ENCODE assay signal across 31 cellular contexts in the genomic region with DNA sequence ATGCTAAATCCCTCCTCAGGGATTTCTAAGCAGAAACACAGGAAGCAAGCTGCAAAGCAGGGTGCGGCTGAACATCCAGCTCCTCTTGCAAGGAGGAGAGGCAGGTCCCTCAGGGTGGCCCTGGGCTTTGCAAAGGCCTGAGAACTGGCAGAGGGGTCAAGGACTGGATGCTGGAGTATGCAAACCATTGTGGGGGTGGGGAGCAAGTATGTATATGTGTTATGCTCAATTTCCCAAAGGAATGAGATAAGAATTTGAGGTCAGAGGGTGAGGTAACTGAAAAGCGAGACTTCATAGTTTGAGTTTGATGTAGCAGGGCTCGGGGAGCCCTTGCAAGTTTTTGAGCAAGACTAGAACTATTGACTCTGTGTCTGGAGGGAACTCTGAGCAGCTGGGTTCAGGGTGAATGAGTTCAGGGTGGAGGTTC. TPM values are rescaled to one million over a fixed set of nuclear protein-coding genes. Genes with fewer than 3 reads are reported as not detected.
DNase-seq lines count a peak whose midpoint lies in the region; ATAC-seq and TF ChIP-seq lines count a peak whose summit lies in the region.
"Had no signal": no experiment of that assay in that cellular context is flagged by ENCODE, and none has a peak within 500 bp of the region (broad histone marks: within the 10 kb centered on the region; RNA-seq: fewer than 3 reads in every experiment).

No MANE protein-coding gene starts in this region.

- H3K9me3 Mint-ChIP-seq in endodermal cell (no peaks in the 10 kb centered on the region), nephron (no peaks in the 10 kb centered on the region)
- H3K9me3 Mint-ChIP-seq in activated CD8-positive, alpha-beta T cell treated with anti-CD3 and anti-CD28 coated beads, Interleukin-2, amount 10 ng/mL, durations not matched to agents 7 days and 5 days (ENCODE audit: insufficient read depth): no peaks in the 10 kb centered on the region
- H3K9me3 Mint-ChIP-seq: activated T-cell treated with anti-CD3 and anti-CD28 coated beads, Interleukin-2, amount 50 U/mL, for 4 hours; central memory CD8-positive, alpha-beta T cell had no signal

- H3K27ac ChIP-seq in heart right ventricle (no peak overlapping the region), right cardiac atrium (ENCODE audit: low read length) (no peak overlapping the region), endodermal cell (ENCODE audit: low read depth, low read length) (no peak overlapping the region), testis (no peak overlapping the region)
- H3K27ac ChIP-seq: BLaER1 treated with 17β-estradiol and CSF1 and Interleukin-3, amounts not matched to agents 10 nM and 100 nM had no signal

- 53 to 57% methylated on average over 3 of the region's 3 CpGs for WGBS in heart right ventricle, 2 donors
- 59% methylated on average over 3 of the region's 3 CpGs for WGBS in right cardiac atrium
- WGBS in endodermal cell (ENCODE audit: insufficient coverage in 1 of 2, insufficient read length in 1 of 2), 2 experiments: 81 to 92% methylated on average over 2 to 3 of the region's 3 CpGs
- 49 to 50% methylated on average over 3 of the region's 3 CpGs for WGBS in testis, 2 donors

- H3K36me3 ChIP-seq in heart right ventricle (no peaks in the 10 kb centered on the region), endodermal cell (ENCODE audit: control insufficient read depth, insufficient read depth, low read length) (no peaks in the 10 kb centered on the region), testis (ENCODE audit: low read depth, missing control alignments) (no peaks in the 10 kb centered on the region)
- H3K36me3 ChIP-seq: BLaER1 treated with 17β-estradiol and CSF1 and Interleukin-3, amounts not matched to agents 10 nM and 100 nM had no signal

- no peaks in the 10 kb centered on the region for H3K36me3 Mint-ChIP-seq in endodermal cell (ENCODE audit: low read depth)
- no peaks in the 10 kb centered on the region for H3K36me3 Mint-ChIP-seq in nephron (ENCODE audit: low read depth)
- no peaks in the 10 kb centered on the region for H3K36me3 Mint-ChIP-seq in activated CD8-positive, alpha-beta T cell treated with anti-CD3 and anti-CD28 coated beads, Interleukin-2, amount 10 ng/mL, durations not matched to agents 7 days and 5 days (ENCODE audit: low read depth)

- peaks cover 36% of the 10 kb centered on the region for H3K4me1 Mint-ChIP-seq in endodermal cell
- H3K4me1 Mint-ChIP-seq in nephron: peaks cover 21% of the 10 kb centered on the region
- H3K4me1 Mint-ChIP-seq in activated CD8-positive, alpha-beta T cell treated with anti-CD3 and anti-CD28 coated beads, Interleukin-2, amount 10 ng/mL, durations not matched to agents 7 days and 5 days (ENCODE audit: low read depth): no peaks in the 10 kb centered on the region
- H3K4me1 Mint-ChIP-seq: central memory CD8-positive, alpha-beta T cell had no signal

- POLR2A ChIA-PET in activated CD8-positive, alpha-beta T cell treated with anti-CD3 and anti-CD28 coated beads, Interleukin-2, amount 10 ng/mL, durations not matched to agents 7 days and 5 days (lab: Charles Lee): no interaction called here

- H3K4me3 Mint-ChIP-seq in endodermal cell (no peak overlapping the region), nephron (peak overlapping the region in 2 of 3 experiments; percentile 0 to 34)
- H3K4me3 Mint-ChIP-seq in activated CD8-positive, alpha-beta T cell treated with anti-CD3 and anti-CD28 coated beads, Interleukin-2, amount 10 ng/mL, durations not matched to agents 7 days and 5 days: no peak overlapping the region
- H3K4me3 Mint-ChIP-seq: activated T-cell treated with anti-CD3 and anti-CD28 coated beads, Interleukin-2, amount 50 U/mL, for 4 hours; central memory CD8-positive, alpha-beta T cell had no signal

- ATAC-seq in heart right ventricle (peak in 2 of 8 donors; percentile 50 to 65), right cardiac atrium (no peak), GM21447 (IDR thresholded peaks at IDR 0.05; ENCODE audit: unreplicated experiment) (no peak)
- no peak for ATAC-seq in activated CD8-positive, alpha-beta T cell treated with anti-CD3 and anti-CD28 coated beads, Interleukin-2, amount 10 ng/mL, durations not matched to agents 7 days and 5 days
- ATAC-seq: activated T-cell treated with anti-CD3 and anti-CD28 coated beads, Interleukin-2, amount 50 U/mL, for 4 hours; HCT116; mucosa of descending colon; SK-N-SH treated with all-trans-retinoic acid at 6 μM for 48 hours had no signal

- CTCF ChIA-PET in activated CD8-positive, alpha-beta T cell treated with anti-CD3 and anti-CD28 coated beads, Interleukin-2, amount 10 ng/mL, durations not matched to agents 7 days and 5 days (lab: Charles Lee): no interaction called here

- no peak for TF ChIP-seq CTCF in heart right ventricle (IDR thresholded peaks at IDR 0.05)
- TF ChIP-seq CTCF in endodermal cell (conservative IDR thresholded peaks at IDR 0.05): no peak
- TF ChIP-seq CTCF in nephron (IDR thresholded peaks at IDR 0.05; ENCODE audit: unreplicated experiment in 3 of 3): no peak
- no peak for TF ChIP-seq CTCF in testis (IDR thresholded peaks at IDR 0.05)

- H3K4me3 ChIP-seq in heart right ventricle (no peak overlapping the region), right cardiac atrium (ENCODE audit: low read length) (no peak overlapping the region), endodermal cell (ENCODE audit: low read length) (no peak overlapping the region), testis (no peak overlapping the region)
- H3K4me3 ChIP-seq: BLaER1 treated with 17β-estradiol and CSF1 and Interleukin-3, amounts not matched to agents 10 nM and 100 nM; mucosa of descending colon had no signal

- H3K9me3 ChIP-seq in heart right ventricle (no peaks in the 10 kb centered on the region), right cardiac atrium (ENCODE audit: control insufficient read depth, low read length) (no peaks in the 10 kb centered on the region), endodermal cell (ENCODE audit: control insufficient read depth, low read length) (no peaks in the 10 kb centered on the region), testis (no peaks in the 10 kb centered on the region)
- H3K9me3 ChIP-seq: mucosa of descending colon had no signal

- H3K27me3 ChIP-seq in heart right ventricle (no peaks in the 10 kb centered on the region), right cardiac atrium (ENCODE audit: control insufficient read depth, insufficient read depth) (no peaks in the 10 kb centered on the region), endodermal cell (ENCODE audit: control insufficient read depth, insufficient read depth, low read length, poor library complexity, severe bottlenecking) (no peaks in the 10 kb centered on the region), testis (no peaks in the 10 kb centered on the region)
- H3K27me3 ChIP-seq: BLaER1 treated with 17β-estradiol and CSF1 and Interleukin-3, amounts not matched to agents 10 nM and 100 nM had no signal

- DNase-seq in heart right ventricle (peak; percentile 8 to 23), right cardiac atrium (no peak), endodermal cell (no peak), testis (no peak), NOMO-1 (lab: John Stamatoyannopoulos, UW; ENCODE audit: unreplicated experiment in 2 of 2) (no peak)
- DNase-seq in activated CD8-positive, alpha-beta T cell treated with anti-CD3 and anti-CD28 coated beads, Interleukin-2, amount 10 ng/mL, durations not matched to agents 7 days and 5 days: no peak
- DNase-seq: activated CD4-positive, alpha-beta T cell treated with anti-CD3 and anti-CD28 coated beads for 4 hours; activated T-cell treated with anti-CD3 and anti-CD28 coated beads, Interleukin-2, amount 50 U/mL, for 4 hours; anterior cingulate cortex; COR-L47; DMS79 treated with DMSO at 0.1 percent for 48 hours; IMR-90; mucosa of descending colon; NCI-H1092; NCI-H1930; posterior cingulate gyrus; stimulated activated CD4-positive, alpha-beta T cell treated with anti-CD3 and anti-CD28 coated beads, Interleukin-2, amount 100 ng/mL, for 24 hours; T-helper 2 cell had no signal

- no peaks in the 10 kb centered on the region for H3K27me3 Mint-ChIP-seq in endodermal cell (ENCODE audit: insufficient read depth)
- H3K27me3 Mint-ChIP-seq in nephron (ENCODE audit: low read depth): peaks cover 3% of the 10 kb centered on the region
- H3K27me3 Mint-ChIP-seq in activated CD8-positive, alpha-beta T cell treated with anti-CD3 and anti-CD28 coated beads, Interleukin-2, amount 10 ng/mL, durations not matched to agents 7 days and 5 days (ENCODE audit: low read depth): peaks cover 4% of the 10 kb centered on the region

- no peak overlapping the region for H3K9ac ChIP-seq in endodermal cell (ENCODE audit: extremely low read depth, low read length, poor library complexity, severe bottlenecking)
- H3K9ac ChIP-seq: BLaER1 treated with 17β-estradiol and CSF1 and Interleukin-3, amounts not matched to agents 10 nM and 100 nM had no signal

- intact Hi-C loops in heart right ventricle (cut with DNase I): no loop called here
- intact Hi-C loops in right cardiac atrium (cut with DNase I): no loop called here
- intact Hi-C loops in testis (cut with DNase I; ENCODE audit: low total_unique reads): no loop called here

- H3K4me1 ChIP-seq in heart right ventricle (peaks cover 0 to 5% (median 0%) of the 10 kb centered on the region in 9 donors), right cardiac atrium (ENCODE audit: control insufficient read depth, insufficient read depth, low read length) (peaks cover 2% of the 10 kb centered on the region), endodermal cell (ENCODE audit: control insufficient read depth, insufficient read depth, low read length) (peaks cover 4% of the 10 kb centered on the region), testis (no peaks in the 10 kb centered on the region)
- H3K4me1 ChIP-seq: BLaER1 treated with 17β-estradiol and CSF1 and Interleukin-3, amounts not matched to agents 10 nM and 100 nM had no signal

- TF ChIP-seq POLR2A in testis (IDR thresholded peaks at IDR 0.05): no peak

- peak overlapping the region; percentile 6 for H3K27ac Mint-ChIP-seq in endodermal cell
- peak overlapping the region; percentile 56 to 94 (median 89) for H3K27ac Mint-ChIP-seq in nephron
- no peak overlapping the region for H3K27ac Mint-ChIP-seq in activated CD8-positive, alpha-beta T cell treated with anti-CD3 and anti-CD28 coated beads, Interleukin-2, amount 10 ng/mL, durations not matched to agents 7 days and 5 days

RNA-seq across cellular contexts. Expression of gene SLC22A2, which starts 11.2 kb away (rescaled TPM):
- total RNA-seq in heart right ventricle (not detected), right cardiac atrium (not detected), endodermal cell (under 1 TPM; 0.64 to 1.00 TPM), testis (under 1 TPM; 0.24 to 0.99 TPM)
- polyA plus RNA-seq in heart right ventricle (not detected), right cardiac atrium (0.05 TPM), testis (ENCODE audit: insufficient read depth, low read depth, low replicate concordance) (0.34 TPM)
- not detected for polyA plus RNA-seq in endodermal cell (2013, experiment 1 of 2)
- not detected for polyA plus RNA-seq in endodermal cell (2013, experiment 2 of 2)
- total RNA-seq in activated CD8-positive, alpha-beta T cell treated with anti-CD3 and anti-CD28 coated beads, Interleukin-2, amount 10 ng/mL, durations not matched to agents 7 days and 5 days: not detected
- total RNA-seq: activated CD8-positive, alpha-beta memory T cell treated with anti-CD3 and anti-CD28 coated beads for 36 hours; activated T-cell treated with anti-CD3 and anti-CD28 coated beads, Interleukin-2, amount 50 U/mL, for 4 hours; dermis microvascular lymphatic vessel endothelial cell; IMR-90; lower leg skin; skeletal muscle tissue; subcutaneous adipose tissue; ureter had no signal
- polyA plus RNA-seq: IMR-90, neural cell had no signal

Comparison
In these comparisons a context has a peak if more than half of its experiments do, and no peak if none do; other contexts are left out.
1. DNase-seq: peak in heart right ventricle (2 of 2); none in right cardiac atrium (0 of 3), endodermal cell (single experiment), testis (single experiment), activated CD8-positive, alpha-beta T cell treated with anti-CD3 and anti-CD28 coated beads, Interleukin-2, amount 10 ng/mL, durations not matched to agents 7 days and 5 days (single experiment) and NOMO-1 (0 of 2).
2. H3K4me3 Mint-ChIP-seq: peak in nephron (2 of 3); none in endodermal cell (single experiment) and activated CD8-positive, alpha-beta T cell treated with anti-CD3 and anti-CD28 coated beads, Interleukin-2, amount 10 ng/mL, durations not matched to agents 7 days and 5 days (single experiment).